Comparison of ENCODE assay signal across 8 cellular contexts in genomic region chr5:179732412-179732917, GRCh38. TPM values are rescaled to one million over a fixed set of nuclear protein-coding genes. Genes with fewer than 3 reads are reported as not detected.
DNase-seq lines count a peak whose midpoint lies in the region; ATAC-seq and TF ChIP-seq lines count a peak whose summit lies in the region.

TSS of gene MAML1 (plus strand) at chr5:179732822. CDS start at chr5:179733113, 291 bp downstream.

- H3K9me3 ChIP-seq in neuron (ENCODE audit: low read length) (no peaks in the 10 kb centered on the region), subcutaneous abdominal adipose tissue (ENCODE audit: control insufficient read depth in 5 of 5, low read length in 5 of 5) (no peaks in the 10 kb centered on the region)

- H3K9ac ChIP-seq in subcutaneous abdominal adipose tissue (ENCODE audit: low read length in 5 of 5): peak within 1 kb of the TSS; percentile 81 to 93 (median 91)

- no peaks in the 10 kb centered on the region for H3K27me3 ChIP-seq in foreskin keratinocyte
- no peaks in the 10 kb centered on the region for H3K27me3 ChIP-seq in neuron (ENCODE audit: insufficient read depth, low read length)
- H3K27me3 ChIP-seq in subcutaneous abdominal adipose tissue (ENCODE audit: control insufficient read depth in 5 of 5, insufficient read depth in 4 of 5, low read length in 5 of 5): no peaks in the 10 kb centered on the region

- in situ Hi-C loops in SK-MEL-5 (cut with HindIII; ENCODE audit: low pct_unique_long_range_greater_than_20kb, low sequenced_read_pairs): no loop called here

- peaks cover 6% of the 10 kb centered on the region for H3K4me1 ChIP-seq in foreskin keratinocyte
- H3K4me1 ChIP-seq in neuron (ENCODE audit: insufficient read depth, low read length): peaks cover 7% of the 10 kb centered on the region
- peaks cover 3 to 48% (median 29%) of the 10 kb centered on the region in 5 donors for H3K4me1 ChIP-seq in subcutaneous abdominal adipose tissue (ENCODE audit: control insufficient read depth in 5 of 5, insufficient read depth in 5 of 5, low read length in 5 of 5)

- no peak for TF ChIP-seq CTCF in foreskin keratinocyte (conservative IDR thresholded peaks at IDR 0.05)

- CTCF ChIA-PET in HEK293T (lab: Yijun Ruan, JAX): interaction anchor here (0.6 to 0.9 kb wide), 3 partner anchors 64 to 263 kb away, joined by 3 to 5 read pairs (median 5); no protein-coding TSS in a partner anchor

- DNase-seq in GF-D8 (lab: John Stamatoyannopoulos, UW) (peak; percentile 98), HEK293T (ENCODE audit: extremely low spot score) (peak; percentile 100), MV-4-11 (lab: John Stamatoyannopoulos, UW) (peak; percentile 100), SK-MEL-5 (ENCODE audit: low read depth, low spot score) (peak; percentile 98), foreskin keratinocyte (peak; percentile 98 to 99)
- peak; percentile 100 for DNase-seq in activated naive CD4-positive, alpha-beta T cell treated with Interleukin-2 at 50 U/mL for 16 hours

- H3K27ac ChIP-seq in foreskin keratinocyte (peak within 1 kb of the TSS; percentile 77), subcutaneous abdominal adipose tissue (ENCODE audit: low read depth, low read length) (peak within 1 kb of the TSS; percentile 96)

- H3K4me3 ChIP-seq in neuron (ENCODE audit: low read length): peak within 1 kb of the TSS; percentile 81
- H3K4me3 ChIP-seq in subcutaneous abdominal adipose tissue (ENCODE audit: low read depth in 1 of 5, low read length in 5 of 5): peak within 1 kb of the TSS; percentile 83 to 91 (median 89)

- POLR2A ChIA-PET in HEK293T (lab: Yijun Ruan, JAX): interaction anchor here (0.7 to 1.9 kb wide), 10 partner anchors 11 to 887 kb away, joined by 3 to 6 read pairs (median 3); partner anchors contain the start of gene CBY3

- peaks cover 52% of the 10 kb centered on the region for H3K36me3 ChIP-seq in neuron (ENCODE audit: insufficient read depth, low read length)
- peaks cover 20 to 35% (median 27%) of the 10 kb centered on the region in 5 donors for H3K36me3 ChIP-seq in subcutaneous abdominal adipose tissue (ENCODE audit: control insufficient read depth in 5 of 5, insufficient read depth in 5 of 5, low read length in 5 of 5)

- H2AFZ ChIP-seq in neuron (ENCODE audit: low read depth, low read length): no peak within 1 kb of the TSS

- ATAC-seq in foreskin keratinocyte: peak; percentile 96

TF ChIP-seq in HEK293T, 16 proteins besides CTCF, POLR2A, EP300 and RAD21:
- TF ChIP-seq PKNOX1 (IDR thresholded peaks at IDR 0.05) (peak; percentile 100), FOXM1 (IDR thresholded peaks at IDR 0.05; ENCODE audit: borderline replicate concordance) (no peak)

RNA-seq across cellular contexts. Expression of gene MAML1, which starts in this region (rescaled TPM):
- total RNA-seq in SK-MEL-5 (2014; rRNA removed; shearing (Covaris generic)): 5.1 TPM in 2 replicates
- polyA plus RNA-seq in SK-MEL-5 (2015; cell fraction: cytosol; rRNA removed): 13.5 and 22.3 TPM in 2 replicates
- 9.8 and 16.3 TPM in 2 replicates for polyA plus RNA-seq in SK-MEL-5 (2015; cell fraction: nucleus; rRNA removed)
- 16.0 and 16.2 TPM in 2 replicates for total RNA-seq in foreskin keratinocyte
- polyA plus RNA-seq in foreskin keratinocyte: 5.6 and 7.3 TPM in 2 replicates

Comparison
In these comparisons a context has a peak if more than half of its experiments do, and no peak if none do; other contexts are left out.
1. Peak in every context shown above with its lines: DNase-seq, ATAC-seq, H3K4me3 ChIP-seq and H3K27ac ChIP-seq.